19 cellular contexts compared by ENCODE assay signal in the genomic region with DNA sequence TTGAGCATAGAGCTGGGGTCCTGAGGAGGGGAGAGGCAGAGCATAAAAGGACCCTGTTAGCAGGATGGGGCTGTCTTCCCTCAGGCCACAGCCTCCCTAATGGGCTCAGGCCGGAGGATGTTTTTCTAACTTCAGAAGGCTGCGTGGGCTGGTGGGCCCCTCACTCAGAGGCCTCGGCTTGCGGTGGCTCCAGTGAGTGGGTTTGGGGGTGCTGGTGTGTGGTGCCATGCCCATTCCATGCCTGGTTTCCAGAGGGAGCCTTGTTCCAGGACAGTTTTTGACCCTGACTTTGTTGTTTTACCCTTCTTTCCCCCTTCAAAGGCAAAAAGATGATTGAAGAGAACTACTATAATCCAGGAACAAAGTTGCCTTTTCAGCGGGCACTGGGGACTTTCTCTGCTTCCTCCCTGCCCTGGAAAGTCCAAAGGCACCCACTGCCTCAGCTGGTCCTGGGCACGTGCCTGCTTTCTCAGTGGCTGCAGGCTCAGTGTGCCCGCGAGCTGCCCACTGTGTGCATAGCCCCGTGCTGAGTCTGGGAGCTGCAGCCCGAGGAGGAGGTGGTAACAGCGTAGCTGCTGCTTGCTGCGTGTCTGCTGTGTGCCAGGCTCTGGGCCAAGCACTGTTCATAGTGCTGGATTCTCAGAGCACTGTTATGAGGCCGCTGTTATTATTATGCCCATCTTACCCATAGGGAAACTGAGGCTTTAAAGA. TPM values are rescaled to one million over a fixed set of nuclear protein-coding genes. Genes with fewer than 3 reads are reported as not detected.
"Had no signal": no experiment of that assay in that cellular context is flagged by ENCODE, and none has a peak within 500 bp of the region (broad histone marks: within the 10 kb centered on the region; RNA-seq: fewer than 3 reads in every experiment).

No MANE protein-coding gene starts in this region.

- ATAC-seq: gastrocnemius medialis; heart left ventricle; left lobe of liver; naive thymus-derived CD4-positive, alpha-beta T cell; right cardiac atrium; stimulated activated naive CD8-positive, alpha-beta T cell treated with anti-CD3 and anti-CD28 coated beads, Interleukin-15, amount 100 ng/mL, for 72 hours had no signal

- H3K4me3 Mint-ChIP-seq: mesothelial cell of epicardium; naive thymus-derived CD4-positive, alpha-beta T cell; nephron; stimulated activated naive CD8-positive, alpha-beta T cell treated with anti-CD3 and anti-CD28 coated beads, Interleukin-15, amount 100 ng/mL, for 72 hours had no signal

- H3K27me3 Mint-ChIP-seq: naive thymus-derived CD4-positive, alpha-beta T cell; stimulated activated naive CD8-positive, alpha-beta T cell treated with anti-CD3 and anti-CD28 coated beads, Interleukin-15, amount 100 ng/mL, for 72 hours had no signal

- DNase-seq: central memory CD4-positive, alpha-beta T cell; effector CD4-positive, alpha-beta T cell; gastrocnemius medialis; heart left ventricle; kidney; mesenchymal stem cell; naive thymus-derived CD4-positive, alpha-beta T cell; right cardiac atrium; small intestine; stimulated activated CD4-positive, alpha-beta T cell treated with anti-CD3 and anti-CD28 coated beads, Interleukin-1b, Interleukin-23, amount 100 ng/mL, for 48 hours; stimulated activated CD4-positive, alpha-beta T cell treated with anti-CD3 and anti-CD28 coated beads, Interleukin-4, amount 100 ng/mL, for 1 hour; stimulated activated CD8-positive, alpha-beta memory T cell treated with anti-CD3 and anti-CD28 coated beads, Interleukin-4, amount 100 ng/mL, for 48 hours; stimulated activated naive CD4-positive, alpha-beta T cell; stimulated activated naive CD8-positive, alpha-beta T cell treated with anti-CD3 and anti-CD28 coated beads, Interleukin-15, amount 100 ng/mL, for 72 hours; thyroid gland had no signal

- H3K27ac Mint-ChIP-seq: nephron had no signal

RNA-seq across cellular contexts. Expression of gene NKD1, which starts 11.8 kb away (rescaled TPM):
- total RNA-seq: fibroblast of villous mesenchyme had no signal
